Comparison of ENCODE assay signal across 18 cellular contexts in the genomic region with DNA sequence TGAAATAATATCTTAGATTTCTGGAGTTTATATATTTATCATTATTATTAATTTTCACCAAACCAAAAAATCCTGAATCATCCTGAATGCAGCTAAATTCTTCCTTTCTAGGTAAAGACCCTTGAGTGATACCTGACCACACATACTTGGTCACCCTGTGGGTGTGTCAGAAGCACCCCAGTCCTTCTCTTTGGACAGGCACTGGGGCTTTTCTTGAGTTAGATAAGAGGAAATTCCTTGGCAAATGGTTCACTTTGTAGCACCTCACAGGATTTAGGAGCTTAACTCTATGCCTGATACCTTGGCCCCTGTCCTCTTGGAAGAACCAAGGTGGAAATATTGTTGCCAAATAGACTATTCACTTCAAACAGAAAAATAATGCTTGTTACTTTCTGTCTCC.
"Had no signal": no experiment of that assay in that cellular context is flagged by ENCODE, and none has a peak within 500 bp of the region (broad histone marks: within the 10 kb centered on the region; RNA-seq: fewer than 3 reads in every experiment).

No MANE protein-coding gene starts in this region.

- H3K4me3 Mint-ChIP-seq: activated CD4-positive, alpha-beta T cell treated with anti-CD3 and anti-CD28 coated beads, Interleukin-2, amount 10 ng/mL, durations not matched to agents 24 days and 14 days; activated CD8-positive, alpha-beta T cell treated with anti-CD3 and anti-CD28 coated beads, Interleukin-2, amount 10 ng/mL, durations not matched to agents 7 days and 5 days; activated naive CD4-positive, alpha-beta T cell treated with anti-CD3 and anti-CD28 coated beads, Interleukin-2, amount 50 U/mL, for 24 hours; activated naive CD8-positive, alpha-beta T cell treated with anti-CD3 and anti-CD28 coated beads, Interleukin-2, amount 10 ng/mL, durations not matched to agents 7 days and 5 days; activated T-cell treated with anti-CD3 and anti-CD28 coated beads, Interleukin-2, amount 50 U/mL, for 24 hours; central memory CD8-positive, alpha-beta T cell had no signal

- H3K9me3 Mint-ChIP-seq: activated CD4-positive, alpha-beta T cell treated with anti-CD3 and anti-CD28 coated beads, Interleukin-2, amount 10 ng/mL, durations not matched to agents 24 days and 14 days; activated naive CD4-positive, alpha-beta T cell treated with anti-CD3 and anti-CD28 coated beads, Interleukin-2, amount 50 U/mL, for 24 hours; activated naive CD8-positive, alpha-beta T cell treated with anti-CD3 and anti-CD28 coated beads, Interleukin-2, amount 10 ng/mL, durations not matched to agents 7 days and 5 days; activated T-cell treated with anti-CD3 and anti-CD28 coated beads, Interleukin-2, amount 50 U/mL, for 24 hours; activated T-helper 2 cell treated with anti-CD3 and anti-CD28 coated beads, Interferon-gamma antibody, Interleukin-2, Interleukin-4, amounts not matched to agents 10 μg/mL and 5 μg/mL and 100 μg/mL, durations not matched to agents 14 hours and 24 hours and 36 hours; central memory CD8-positive, alpha-beta T cell had no signal

- H3K27ac Mint-ChIP-seq: activated CD4-positive, alpha-beta T cell treated with anti-CD3 and anti-CD28 coated beads, Interleukin-2, amount 10 ng/mL, durations not matched to agents 24 days and 14 days; activated CD8-positive, alpha-beta T cell treated with anti-CD3 and anti-CD28 coated beads, Interleukin-2, amount 10 ng/mL, durations not matched to agents 7 days and 5 days; activated naive CD4-positive, alpha-beta T cell treated with anti-CD3 and anti-CD28 coated beads, Interleukin-2, amount 50 U/mL, for 24 hours; activated naive CD8-positive, alpha-beta T cell treated with anti-CD3 and anti-CD28 coated beads, Interleukin-2, amount 10 ng/mL, durations not matched to agents 7 days and 5 days; activated T-cell treated with anti-CD3 and anti-CD28 coated beads, Interleukin-2, amount 50 U/mL, for 24 hours; activated T-helper 2 cell treated with anti-CD3 and anti-CD28 coated beads, Interferon-gamma antibody, Interleukin-2, Interleukin-4, amounts not matched to agents 10 μg/mL and 5 μg/mL and 100 μg/mL, durations not matched to agents 14 hours and 24 hours and 36 hours had no signal

- H3K4me2 ChIP-seq: KMS-11 had no signal

- H3K4me3 ChIP-seq: ascending aorta, cardiac muscle cell, SJCRH30, SK-N-MC had no signal

- ATAC-seq: activated CD8-positive, alpha-beta T cell treated with anti-CD3 and anti-CD28 coated beads, Interleukin-2, amount 10 ng/mL, durations not matched to agents 7 days and 5 days; Panc1 had no signal

- H3K4me1 Mint-ChIP-seq: activated CD4-positive, alpha-beta T cell treated with anti-CD3 and anti-CD28 coated beads, Interleukin-2, amount 10 ng/mL, durations not matched to agents 24 days and 14 days; activated naive CD4-positive, alpha-beta T cell treated with anti-CD3 and anti-CD28 coated beads, Interleukin-2, amount 50 U/mL, for 24 hours; activated naive CD8-positive, alpha-beta T cell treated with anti-CD3 and anti-CD28 coated beads, Interleukin-2, amount 10 ng/mL, durations not matched to agents 7 days and 5 days; central memory CD8-positive, alpha-beta T cell had no signal

- H3K4me1 ChIP-seq: ascending aorta, SJCRH30 had no signal

- H3K9me3 ChIP-seq: ascending aorta, SJCRH30 had no signal

- H3K36me3 Mint-ChIP-seq: activated naive CD4-positive, alpha-beta T cell treated with anti-CD3 and anti-CD28 coated beads, Interleukin-2, amount 50 U/mL, for 24 hours; activated naive CD8-positive, alpha-beta T cell treated with anti-CD3 and anti-CD28 coated beads, Interleukin-2, amount 10 ng/mL, durations not matched to agents 7 days and 5 days had no signal

- H3K9ac ChIP-seq: KMS-11 had no signal

- H3K27ac ChIP-seq: ascending aorta, cardiac muscle cell, KMS-11, SJCRH30, SK-N-MC had no signal

- DNase-seq: activated gamma-delta T cell; activated naive CD8-positive, alpha-beta T cell treated with anti-CD3 and anti-CD28 coated beads, Interleukin-2, amount 10 ng/mL, durations not matched to agents 7 days and 5 days; activated T-cell treated with anti-CD3 and anti-CD28 coated beads, Interleukin-2, amount 50 U/mL, for 24 hours; NCI-H1436 treated with DMSO at 0.1 percent for 48 hours; NCI-H2171; NCI-H446 treated with DMSO at 0.1 percent for 48 hours; T1000 had no signal

- H3K27me3 Mint-ChIP-seq: activated CD4-positive, alpha-beta T cell treated with anti-CD3 and anti-CD28 coated beads, Interleukin-2, amount 10 ng/mL, durations not matched to agents 24 days and 14 days; activated naive CD4-positive, alpha-beta T cell treated with anti-CD3 and anti-CD28 coated beads, Interleukin-2, amount 50 U/mL, for 24 hours; activated naive CD8-positive, alpha-beta T cell treated with anti-CD3 and anti-CD28 coated beads, Interleukin-2, amount 10 ng/mL, durations not matched to agents 7 days and 5 days; activated T-cell treated with anti-CD3 and anti-CD28 coated beads, Interleukin-2, amount 50 U/mL, for 24 hours; central memory CD8-positive, alpha-beta T cell had no signal

- H3K36me3 ChIP-seq: ascending aorta, cardiac muscle cell, SJCRH30 had no signal

- H3K27me3 ChIP-seq: ascending aorta, cardiac muscle cell, SJCRH30 had no signal
